Comparison of ENCODE assay signal across 22 cellular contexts in the genomic region with DNA sequence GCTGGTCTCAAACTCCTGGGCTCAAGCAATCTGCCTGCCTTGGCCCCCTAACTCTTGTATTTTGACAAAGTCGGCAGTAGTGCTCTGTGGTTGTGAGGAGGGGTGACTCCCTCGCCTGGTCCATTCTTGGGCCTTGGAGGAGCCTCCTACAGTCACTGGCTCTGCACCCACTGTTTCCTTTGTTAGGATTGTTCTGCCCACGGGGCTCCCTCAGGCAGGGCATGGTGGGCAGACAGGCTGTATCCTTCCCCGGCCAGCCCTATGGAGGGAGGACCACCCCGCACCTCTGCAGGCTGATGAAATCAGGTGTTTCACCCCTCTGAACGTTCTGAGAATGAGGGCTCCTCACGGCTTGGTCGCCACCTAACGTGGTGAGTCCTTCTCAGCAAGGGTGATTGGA. TPM values are rescaled to one million over a fixed set of nuclear protein-coding genes. Genes with fewer than 3 reads are reported as not detected.
"Had no signal": no experiment of that assay in that cellular context is flagged by ENCODE, and none has a peak within 500 bp of the region (broad histone marks: within the 10 kb centered on the region; RNA-seq: fewer than 3 reads in every experiment).

No MANE protein-coding gene starts in this region.

- H3K27ac ChIP-seq: esophagus squamous epithelium, left ventricle myocardium inferior, right atrium auricular region, thyroid gland, uterus had no signal

- H3K27ac Mint-ChIP-seq: nephron; progenitor cell of endocrine pancreas; stimulated activated naive B cell treated with anti-CD40 and anti-IgM and Interleukin-4, amounts not matched to agents 10 μg/mL and 1 μg/mL and 100 μg/mL, for 72 hours had no signal

- H3K4me3 Mint-ChIP-seq: activated naive CD4-positive, alpha-beta T cell treated with anti-CD3 and anti-CD28 coated beads, Interleukin-2, amount 50 U/mL, for 24 hours; activated T-cell treated with anti-CD3 and anti-CD28 coated beads, Interleukin-2, amount 50 U/mL, for 4 hours; nephron; stimulated activated naive B cell treated with anti-CD40 and anti-IgM and Interleukin-4, amounts not matched to agents 10 μg/mL and 1 μg/mL and 100 μg/mL, for 72 hours had no signal

- H3K4me3 ChIP-seq: esophagus squamous epithelium, left ventricle myocardium inferior, right atrium auricular region, thyroid gland, uterus had no signal

- H3K27me3 ChIP-seq: right atrium auricular region, thyroid gland, uterus had no signal

- H3K9me3 Mint-ChIP-seq: activated naive CD4-positive, alpha-beta T cell treated with anti-CD3 and anti-CD28 coated beads, Interleukin-2, amount 50 U/mL, for 24 hours; activated T-cell treated with anti-CD3 and anti-CD28 coated beads, Interleukin-2, amount 50 U/mL, for 4 hours; stimulated activated naive B cell treated with anti-CD40 and anti-IgM and Interleukin-4, amounts not matched to agents 10 μg/mL and 1 μg/mL and 100 μg/mL, for 72 hours had no signal

- H3K9me3 ChIP-seq: esophagus squamous epithelium, left ventricle myocardium inferior, right atrium auricular region, thyroid gland, uterus had no signal

- FAIRE-seq: colon, endothelial cell of umbilical vein had no signal

- H3K4me1 Mint-ChIP-seq: activated naive CD4-positive, alpha-beta T cell treated with anti-CD3 and anti-CD28 coated beads, Interleukin-2, amount 50 U/mL, for 24 hours; nephron had no signal

- ATAC-seq: activated T-cell treated with anti-CD3 and anti-CD28 coated beads, Interleukin-2, amount 50 U/mL, for 4 hours had no signal

- H3K36me3 Mint-ChIP-seq: activated naive CD4-positive, alpha-beta T cell treated with anti-CD3 and anti-CD28 coated beads, Interleukin-2, amount 50 U/mL, for 24 hours; stimulated activated naive B cell treated with anti-CD40 and anti-IgM and Interleukin-4, amounts not matched to agents 10 μg/mL and 1 μg/mL and 100 μg/mL, for 72 hours had no signal

- DNase-seq: activated effector memory CD4-positive, alpha-beta T cell treated with Interleukin-2 at 50 U/mL for 16 hours; activated T-cell treated with anti-CD3 and anti-CD28 coated beads, Interleukin-2, amount 50 U/mL, for 4 hours; amniotic stem cell; esophagus squamous epithelium; hypothalamus; left ventricle myocardium inferior; mesenchymal stem cell; stimulated activated CD4-positive, alpha-beta T cell treated with anti-CD3 and anti-CD28 coated beads, Interleukin-4, amount 100 ng/mL, for 1 hour; stimulated activated naive B cell treated with anti-CD40 and anti-IgM and Interleukin-4, amounts not matched to agents 10 μg/mL and 1 μg/mL and 100 μg/mL, for 72 hours; thyroid gland; uterus had no signal

- H3K4me1 ChIP-seq: esophagus squamous epithelium, left ventricle myocardium inferior, right atrium auricular region, thyroid gland, uterus had no signal

- H3K36me3 ChIP-seq: esophagus squamous epithelium, left ventricle myocardium inferior, right atrium auricular region, thyroid gland, uterus had no signal

RNA-seq across cellular contexts. Expression of a gene that starts 9.2 kb away (rescaled TPM):
- total RNA-seq: activated T-cell treated with anti-CD3 and anti-CD28 coated beads, Interleukin-2, amount 50 U/mL, for 4 hours; endothelial cell of umbilical vein; fibroblast of villous mesenchyme; kidney epithelial cell; left ventricle myocardium inferior; progenitor cell of endocrine pancreas had no signal
- polyA plus RNA-seq: endothelial cell of umbilical vein had no signal

RNA-seq across cellular contexts. Expression of a gene that starts 22.7 kb away (rescaled TPM):
- total RNA-seq: cardiac septum, esophagus squamous epithelium, fibroblast of villous mesenchyme, kidney epithelial cell, progenitor cell of endocrine pancreas, right atrium auricular region, skeletal muscle tissue, thyroid gland had no signal

RNA-seq across cellular contexts. Expression of a gene that starts 33.0 kb away (rescaled TPM):
- total RNA-seq: cardiac septum, endothelial cell of umbilical vein, esophagus squamous epithelium, fibroblast of villous mesenchyme, kidney epithelial cell, left ventricle myocardium inferior, progenitor cell of endocrine pancreas, right atrium auricular region, skeletal muscle tissue, thyroid gland had no signal
- polyA plus RNA-seq: endothelial cell of umbilical vein had no signal

RNA-seq across cellular contexts. Expression of a gene that starts 50.8 kb away (rescaled TPM):
- total RNA-seq: cardiac septum, endothelial cell of umbilical vein, esophagus squamous epithelium, fibroblast of villous mesenchyme, kidney epithelial cell, left ventricle myocardium inferior, omental fat pad, progenitor cell of endocrine pancreas, right atrium auricular region, skeletal muscle tissue, thyroid gland, uterus had no signal
- polyA plus RNA-seq: endothelial cell of umbilical vein had no signal
